In genomic region chr2:71482055-71482454, GRCh38 we compare ENCODE assay signal across 24 cellular contexts. TPM values are rescaled to one million over a fixed set of nuclear protein-coding genes. Genes with fewer than 3 reads are reported as not detected.
DNase-seq lines count a peak whose midpoint lies in the region; ATAC-seq and TF ChIP-seq lines count a peak whose summit lies in the region.
"Had no signal": no experiment of that assay in that cellular context is flagged by ENCODE, and none has a peak within 500 bp of the region (broad histone marks: within the 10 kb centered on the region; RNA-seq: fewer than 3 reads in every experiment).

No MANE protein-coding gene starts in this region.

- H3K9ac ChIP-seq in mesenchymal stem cell (ENCODE audit: low read length), result no peak overlapping the region

- H3K4me1 ChIP-seq in HEK293 (ENCODE audit: control insufficient read depth, insufficient read depth, low read length) (no peaks in the 10 kb centered on the region), mesenchymal stem cell (ENCODE audit: control insufficient read depth, insufficient read depth, low read depth, low read length) (peaks cover 30% of the 10 kb centered on the region), upper lobe of right lung (no peaks in the 10 kb centered on the region)
- H3K4me1 ChIP-seq: tibial nerve had no signal

- no peak overlapping the region for H4K8ac ChIP-seq in mesenchymal stem cell (ENCODE audit: low read length)

- H3K27ac ChIP-seq in HEK293 (ENCODE audit: extremely low read depth, low read depth, low read length) (no peak overlapping the region), brain microvascular endothelial cell (no peak overlapping the region), mesenchymal stem cell (ENCODE audit: low read length, poor library complexity, severe bottlenecking) (peak overlapping the region; percentile 20), upper lobe of right lung (no peak overlapping the region)
- H3K27ac ChIP-seq: dorsolateral prefrontal cortex, heart left ventricle, left lung, psoas muscle, RWPE1, skin epidermis, tibial nerve had no signal

- H3K4me2 ChIP-seq in mesenchymal stem cell (ENCODE audit: low read length, poor library complexity, severe bottlenecking), result no peak overlapping the region

- H2BK5ac ChIP-seq in mesenchymal stem cell (ENCODE audit: low read depth, low read length, poor library complexity, severe bottlenecking), result no peak overlapping the region

- intact Hi-C loops in upper lobe of right lung (cut with DNase I), result no loop called here

- peaks cover 30% of the 10 kb centered on the region for H3K79me1 ChIP-seq in mesenchymal stem cell (replicated peaks; ENCODE audit: low read length, poor library complexity, severe bottlenecking)

- no peak overlapping the region for H3K4ac ChIP-seq in mesenchymal stem cell (ENCODE audit: low read depth in 1 of 2, low read length in 2 of 2)

- H3K14ac ChIP-seq in mesenchymal stem cell (ENCODE audit: low read length in 2 of 2), result no peak overlapping the region

- ATAC-seq in upper lobe of right lung (no peak), GM18909 (IDR thresholded peaks at IDR 0.05; ENCODE audit: poor library complexity, unreplicated experiment) (no peak)
- ATAC-seq: activated CD8-positive, alpha-beta memory T cell treated with anti-CD3 and anti-CD28 coated beads, Interleukin-2, amount 10 ng/mL, durations not matched to agents 7 days and 5 days; heart left ventricle; left lung; mucosa of descending colon; T-helper 17 cell had no signal

- H3K4me3 ChIP-seq in HEK293 (ENCODE audit: low read depth, low read length), result no peak overlapping the region
- H3K4me3 ChIP-seq in brain microvascular endothelial cell (ENCODE audit: low read depth, low read length), result no peak overlapping the region
- H3K4me3 ChIP-seq in mesenchymal stem cell (ENCODE audit: insufficient read depth in 1 of 2, low read depth in 1 of 2, low read length in 2 of 2), result no peak overlapping the region
- no peak overlapping the region for H3K4me3 ChIP-seq in upper lobe of right lung
- H3K4me3 ChIP-seq: dorsolateral prefrontal cortex, heart left ventricle, left lung, mucosa of descending colon, psoas muscle, skin epidermis, tibial nerve had no signal

- H2AK5ac ChIP-seq in mesenchymal stem cell (ENCODE audit: low read length, severe bottlenecking), result peak overlapping the region; percentile 38

- H3K23ac ChIP-seq in mesenchymal stem cell (ENCODE audit: low read length in 2 of 2), result no peak overlapping the region

- no peak for DNase-seq in brain microvascular endothelial cell
- DNase-seq in mesenchymal stem cell, result no peak
- DNase-seq in upper lobe of right lung, result peak; percentile 40
- DNase-seq in activated CD8-positive, alpha-beta memory T cell treated with anti-CD3 and anti-CD28 coated beads for 24 hours, result no peak
- DNase-seq in glomerular visceral epithelial cell (ENCODE audit: extremely low spot score), result no peak
- DNase-seq: activated CD4-positive, alpha-beta T cell treated with anti-CD3 and anti-CD28 coated beads, Interleukin-2, amount 10 ng/mL, durations not matched to agents 24 days and 14 days; activated CD8-positive, alpha-beta memory T cell treated with anti-CD3 and anti-CD28 coated beads, Interleukin-2, amount 10 ng/mL, durations not matched to agents 7 days and 5 days; DMS53; GDM1; GOT3; heart left ventricle; Kasumi-1; left lung; mucosa of descending colon; NCI-H187 treated with DMSO at 0.1 percent for 48 hours; NCI-H2227 treated with DMSO at 0.1 percent for 48 hours; psoas muscle; T-helper 17 cell had no signal

- H3K27me3 ChIP-seq in brain microvascular endothelial cell (replicated peaks), result no peaks in the 10 kb centered on the region
- H3K27me3 ChIP-seq in mesenchymal stem cell (ENCODE audit: control insufficient read depth in 1 of 2, insufficient read depth in 1 of 2, low read length in 2 of 2), result peaks cover 0 to 65% of the 10 kb centered on the region in 2 experiments
- no peaks in the 10 kb centered on the region for H3K27me3 ChIP-seq in upper lobe of right lung
- H3K27me3 ChIP-seq: dorsolateral prefrontal cortex, heart left ventricle, left lung, tibial nerve had no signal

- no peak overlapping the region for H2BK15ac ChIP-seq in mesenchymal stem cell (ENCODE audit: low read depth, poor library complexity, severe bottlenecking)

- H4K91ac ChIP-seq in mesenchymal stem cell (ENCODE audit: low read length), result no peak overlapping the region

- no peaks in the 10 kb centered on the region for H3K9me3 ChIP-seq in HEK293 (ENCODE audit: control insufficient read depth, insufficient read depth, low read depth, low read length)
- no peaks in the 10 kb centered on the region for H3K9me3 ChIP-seq in mesenchymal stem cell (ENCODE audit: control insufficient read depth, low read length)
- no peaks in the 10 kb centered on the region for H3K9me3 ChIP-seq in upper lobe of right lung
- H3K9me3 ChIP-seq: heart left ventricle, left lung, mucosa of descending colon, psoas muscle had no signal

- CTCF ChIA-PET in HEK293 (lab: Yijun Ruan, JAX), result interaction anchor here (0.7 to 1.2 kb wide), 3 partner anchors 15 to 21 kb away, joined by 3 to 5 read pairs (median 5); no protein-coding TSS in a partner anchor

- POLR2A ChIA-PET in HEK293 (lab: Yijun Ruan, JAX), result no interaction called here

- WGBS in mesenchymal stem cell, result 47% methylated on average over 4 of the region's 4 CpGs

- H2BK120ac ChIP-seq in mesenchymal stem cell (ENCODE audit: low read depth, low read length), result no peak overlapping the region

- no peak overlapping the region for H3K18ac ChIP-seq in mesenchymal stem cell (ENCODE audit: low read depth in 1 of 2, low read length in 2 of 2)

- H2BK12ac ChIP-seq in mesenchymal stem cell (ENCODE audit: low read length in 2 of 2), result no peak overlapping the region

- H3K36me3 ChIP-seq in HEK293 (ENCODE audit: control insufficient read depth in 2 of 2, insufficient read depth in 1 of 2, low read length in 2 of 2), result no peaks in the 10 kb centered on the region
- peaks cover 2% of the 10 kb centered on the region for H3K36me3 ChIP-seq in brain microvascular endothelial cell (replicated peaks)
- peaks cover 0 to 49% of the 10 kb centered on the region in 2 experiments for H3K36me3 ChIP-seq in mesenchymal stem cell (ENCODE audit: control insufficient read depth in 1 of 2, insufficient read depth in 2 of 2, low read depth in 1 of 2, low read length in 2 of 2)
- H3K36me3 ChIP-seq in upper lobe of right lung, result no peaks in the 10 kb centered on the region
- H3K36me3 ChIP-seq: tibial nerve had no signal

- H2AFZ ChIP-seq in mesenchymal stem cell (ENCODE audit: low read depth, low read length), result no peak overlapping the region

- TF ChIP-seq CTCF in HEK293 (tag by site-specific recombination; IDR thresholded peaks at IDR 0.05) (no peak), brain microvascular endothelial cell (IDR thresholded peaks at IDR 0.05; ENCODE audit: low read depth, low read length, missing control alignments) (peak; percentile 55), upper lobe of right lung (IDR thresholded peaks at IDR 0.05) (no peak)

- in situ Hi-C loops in brain microvascular endothelial cell (cut with HindIII; ENCODE audit: low pct_ligation_motif_present, low sequenced_read_pairs), result no loop called here

TF ChIP-seq in HEK293, 187 proteins besides CTCF, POLR2A, EP300 and RAD21:
- no peak for TF ChIP-seq ZFP69B (tag by site-specific recombination; IDR thresholded peaks at IDR 0.05)
- no peak for TF ChIP-seq ZNF266 (tag by site-specific recombination; IDR thresholded peaks at IDR 0.05; ENCODE audit: low read depth)
- TF ChIP-seq ZIC2 (tag by site-specific recombination; IDR thresholded peaks at IDR 0.05), result peak; percentile 68

RNA-seq across cellular contexts. Expression of gene DYSF, which starts 28.7 kb away (rescaled TPM):
- 0.33 TPM for polyA plus RNA-seq in mesenchymal stem cell (2013, experiment 1 of 2)
- 0.37 TPM for polyA plus RNA-seq in mesenchymal stem cell (2013, experiment 2 of 2)
- 37.7 TPM for total RNA-seq in upper lobe of right lung
- total RNA-seq: activated CD4-positive, alpha-beta T cell treated with anti-CD3 and anti-CD28 coated beads, Interleukin-2, amount 10 ng/mL, durations not matched to agents 24 days and 14 days had no signal
